ENCODE assay signal across 9 cellular contexts in the genomic region with DNA sequence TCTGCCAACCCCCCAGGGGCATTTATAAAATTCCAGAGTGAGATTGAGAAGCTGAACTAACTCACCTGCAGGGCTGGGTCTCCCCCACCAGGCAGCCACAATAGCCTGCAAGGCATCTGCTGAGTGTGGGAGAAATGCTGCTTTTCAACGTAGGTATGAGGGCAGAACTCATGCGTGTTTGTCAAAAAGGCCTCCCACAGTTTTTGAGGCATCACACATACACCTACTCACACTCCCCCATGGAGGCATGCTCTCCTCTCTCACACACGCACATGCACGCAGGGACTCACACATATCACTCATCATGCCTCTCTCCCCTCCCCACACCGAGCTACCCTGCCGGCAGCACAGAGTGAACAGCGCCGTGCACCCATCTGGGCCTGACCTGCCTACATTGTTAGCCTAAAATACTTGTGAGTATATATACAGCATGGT.
DNase-seq lines count a peak whose midpoint lies in the region; ATAC-seq and TF ChIP-seq lines count a peak whose summit lies in the region.
"Had no signal": no experiment of that assay in that cellular context is flagged by ENCODE, and none has a peak within 500 bp of the region (broad histone marks: within the 10 kb centered on the region; RNA-seq: fewer than 3 reads in every experiment).

No MANE protein-coding gene starts in this region.

- TF ChIP-seq EP300 in esophagus muscularis mucosa (IDR thresholded peaks at IDR 0.05): no peak

- intact Hi-C loops in esophagus muscularis mucosa (cut with DNase I): no loop called here

- peak overlapping the region; percentile 75 for H3K27ac Mint-ChIP-seq in stimulated activated memory B cell treated with anti-CD40 and anti-IgM and Interleukin-4, amounts not matched to agents 10 μg/mL and 1 μg/mL and 100 μg/mL, for 72 hours
- H3K27ac Mint-ChIP-seq: dendritic cell treated with granulocyte-macrophage colony-stimulating factor and Interleukin-4, amounts not matched to agents 40 ng/mL and 50 ng/mL, for 4 days had no signal

- H3K4me1 ChIP-seq in esophagus muscularis mucosa: no peaks in the 10 kb centered on the region

- H3K36me3 ChIP-seq in esophagus muscularis mucosa: no peaks in the 10 kb centered on the region

- DNase-seq in activated CD4-positive, CD25-positive, alpha-beta regulatory T cell (lab: John Stamatoyannopoulos, UW): peak in 3 of 4 experiments; percentile 13 to 22 (median 19)
- DNase-seq in esophagus muscularis mucosa (ENCODE audit: extremely low spot score) (peak; percentile 78), cortex of kidney (lab: John Stamatoyannopoulos, UW) (no peak), ACHN (no peak)

- ATAC-seq in GM18508 (IDR thresholded peaks at IDR 0.05; ENCODE audit: insufficient read depth, unreplicated experiment) (peak; percentile 60), HG02798 (IDR thresholded peaks at IDR 0.05; ENCODE audit: poor library complexity, unreplicated experiment) (peak; percentile 64), SK-N-SH treated with all-trans-retinoic acid at 6 μM for 48 hours (no peak)
- ATAC-seq in stimulated activated memory B cell treated with anti-CD40 and anti-IgM and Interleukin-4, amounts not matched to agents 10 μg/mL and 1 μg/mL and 100 μg/mL, for 72 hours: peak; percentile 67

- no peak overlapping the region for H3K4me3 Mint-ChIP-seq in stimulated activated memory B cell treated with anti-CD40 and anti-IgM and Interleukin-4, amounts not matched to agents 10 μg/mL and 1 μg/mL and 100 μg/mL, for 72 hours
- H3K4me3 Mint-ChIP-seq: dendritic cell treated with granulocyte-macrophage colony-stimulating factor and Interleukin-4, amounts not matched to agents 40 ng/mL and 50 ng/mL, for 4 days had no signal

- H3K36me3 Mint-ChIP-seq in stimulated activated memory B cell treated with anti-CD40 and anti-IgM and Interleukin-4, amounts not matched to agents 10 μg/mL and 1 μg/mL and 100 μg/mL, for 72 hours: no peaks in the 10 kb centered on the region

- no peaks in the 10 kb centered on the region for H3K9me3 Mint-ChIP-seq in stimulated activated memory B cell treated with anti-CD40 and anti-IgM and Interleukin-4, amounts not matched to agents 10 μg/mL and 1 μg/mL and 100 μg/mL, for 72 hours
- H3K9me3 Mint-ChIP-seq: dendritic cell treated with granulocyte-macrophage colony-stimulating factor and Interleukin-4, amounts not matched to agents 40 ng/mL and 50 ng/mL, for 4 days had no signal

- no peaks in the 10 kb centered on the region for H3K27me3 ChIP-seq in esophagus muscularis mucosa

- H3K4me1 Mint-ChIP-seq in stimulated activated memory B cell treated with anti-CD40 and anti-IgM and Interleukin-4, amounts not matched to agents 10 μg/mL and 1 μg/mL and 100 μg/mL, for 72 hours: peaks cover 34% of the 10 kb centered on the region

- no peak for TF ChIP-seq CTCF in esophagus muscularis mucosa (IDR thresholded peaks at IDR 0.05)

- TF ChIP-seq POLR2A in esophagus muscularis mucosa (IDR thresholded peaks at IDR 0.05; ENCODE audit: low read depth): no peak

- H3K27ac ChIP-seq in esophagus muscularis mucosa (replicated peaks in 1 of 4): no peak overlapping the region

- no peaks in the 10 kb centered on the region for H3K9me3 ChIP-seq in esophagus muscularis mucosa

- in situ Hi-C loops in ACHN (cut with HindIII; ENCODE audit: low pct_ligation_motif_present, low pct_unique_long_range_greater_than_20kb, low sequenced_read_pairs): no loop called here

- no peaks in the 10 kb centered on the region for H3K27me3 Mint-ChIP-seq in stimulated activated memory B cell treated with anti-CD40 and anti-IgM and Interleukin-4, amounts not matched to agents 10 μg/mL and 1 μg/mL and 100 μg/mL, for 72 hours

- 89% methylated on average over 7 of the region's 8 CpGs for WGBS in esophagus muscularis mucosa

- H3K4me3 ChIP-seq in esophagus muscularis mucosa: no peak overlapping the region

TF ChIP-seq in SK-N-SH treated with all-trans-retinoic acid at 6 μM for 48 hours, 23 proteins besides CTCF, POLR2A, EP300 and RAD21:
- TF ChIP-seq, protein P1, sequence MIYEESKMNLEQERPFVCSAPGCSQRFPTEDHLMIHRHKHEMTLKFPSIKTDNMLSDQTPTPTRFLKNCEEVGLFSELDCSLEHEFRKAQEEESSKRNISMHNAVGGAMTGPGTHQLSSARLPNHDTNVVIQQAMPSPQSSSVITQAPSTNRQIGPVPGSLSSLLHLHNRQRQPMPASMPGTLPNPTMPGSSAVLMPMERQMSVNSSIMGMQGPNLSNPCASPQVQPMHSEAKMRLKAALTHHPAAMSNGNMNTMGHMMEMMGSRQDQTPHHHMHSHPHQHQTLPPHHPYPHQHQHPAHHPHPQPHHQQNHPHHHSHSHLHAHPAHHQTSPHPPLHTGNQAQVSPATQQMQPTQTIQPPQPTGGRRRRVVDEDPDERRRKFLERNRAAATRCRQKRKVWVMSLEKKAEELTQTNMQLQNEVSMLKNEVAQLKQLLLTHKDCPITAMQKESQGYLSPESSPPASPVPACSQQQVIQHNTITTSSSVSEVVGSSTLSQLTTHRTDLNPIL (CRISPR knock-in tag; IDR thresholded peaks at IDR 0.05; ENCODE audit: low read depth): no peak
- TF ChIP-seq PPARA (CRISPR knock-in tag; IDR thresholded peaks at IDR 0.05; ENCODE audit: borderline replicate concordance): no peak
TF ChIP-seq in SK-N-SH treated with all-trans-retinoic acid at 6 μM for 48 hours: peak in this region for 0.

Comparison
In these comparisons a context has a peak if more than half of its experiments do, and no peak if none do; other contexts are left out.
1. DNase-seq: peak in activated CD4-positive, CD25-positive, alpha-beta regulatory T cell (3 of 4) and esophagus muscularis mucosa (single experiment); none in cortex of kidney (single experiment) and ACHN (single experiment).